ENCODE assay signal across 5 cellular contexts in the genomic region with DNA sequence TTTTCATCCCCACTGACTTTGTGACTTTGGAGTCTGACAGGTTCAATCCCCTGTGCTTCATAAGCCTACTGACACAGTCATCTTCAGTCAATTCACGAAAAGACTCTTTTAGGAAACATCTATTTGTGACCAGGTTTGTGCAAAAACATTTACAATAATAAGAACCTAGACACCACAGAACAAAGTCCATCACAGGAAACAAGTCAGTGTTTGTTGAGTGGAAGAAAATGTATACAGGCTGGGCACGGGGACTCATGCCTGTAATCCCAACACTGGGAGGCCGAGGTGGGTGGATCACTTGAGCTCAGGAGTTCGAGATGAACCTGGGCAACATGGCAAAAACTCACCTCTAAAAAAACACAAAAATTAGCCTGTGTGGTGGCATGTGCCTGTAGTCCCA. TPM values are rescaled to one million over a fixed set of nuclear protein-coding genes. Genes with fewer than 3 reads are reported as not detected.
"Had no signal": no experiment of that assay in that cellular context is flagged by ENCODE, and none has a peak within 500 bp of the region (broad histone marks: within the 10 kb centered on the region; RNA-seq: fewer than 3 reads in every experiment).

No MANE protein-coding gene starts in this region.

- DNase-seq: H9, HFFc6, IMR-90 had no signal

- H3K9me3 Mint-ChIP-seq: GM23338, H9, HFFc6 had no signal

- H3K27ac Mint-ChIP-seq: GM23338, H9, HFFc6 had no signal

- ATAC-seq: GM23338, HCT116 had no signal

- H3K4me3 Mint-ChIP-seq: GM23338, H9, HFFc6 had no signal

RNA-seq across cellular contexts. Expression of gene TGFA, which starts 49.7 kb away (rescaled TPM):
- total RNA-seq: IMR-90 had no signal
